In genomic region chr10:3239920-3240909, GRCh38 we compare ENCODE assay signal across 1 cellular context.
TF ChIP-seq lines count a peak whose summit lies in the region.

No MANE protein-coding gene starts in this region.

TF ChIP-seq in HEK293, 187 proteins besides CTCF, POLR2A, EP300 and RAD21 (continued from another document):
- no peak for TF ChIP-seq GLIS1 (tag by site-specific recombination; IDR thresholded peaks at IDR 0.05)
